ENCODE assay signal across 12 cellular contexts in the genomic region with DNA sequence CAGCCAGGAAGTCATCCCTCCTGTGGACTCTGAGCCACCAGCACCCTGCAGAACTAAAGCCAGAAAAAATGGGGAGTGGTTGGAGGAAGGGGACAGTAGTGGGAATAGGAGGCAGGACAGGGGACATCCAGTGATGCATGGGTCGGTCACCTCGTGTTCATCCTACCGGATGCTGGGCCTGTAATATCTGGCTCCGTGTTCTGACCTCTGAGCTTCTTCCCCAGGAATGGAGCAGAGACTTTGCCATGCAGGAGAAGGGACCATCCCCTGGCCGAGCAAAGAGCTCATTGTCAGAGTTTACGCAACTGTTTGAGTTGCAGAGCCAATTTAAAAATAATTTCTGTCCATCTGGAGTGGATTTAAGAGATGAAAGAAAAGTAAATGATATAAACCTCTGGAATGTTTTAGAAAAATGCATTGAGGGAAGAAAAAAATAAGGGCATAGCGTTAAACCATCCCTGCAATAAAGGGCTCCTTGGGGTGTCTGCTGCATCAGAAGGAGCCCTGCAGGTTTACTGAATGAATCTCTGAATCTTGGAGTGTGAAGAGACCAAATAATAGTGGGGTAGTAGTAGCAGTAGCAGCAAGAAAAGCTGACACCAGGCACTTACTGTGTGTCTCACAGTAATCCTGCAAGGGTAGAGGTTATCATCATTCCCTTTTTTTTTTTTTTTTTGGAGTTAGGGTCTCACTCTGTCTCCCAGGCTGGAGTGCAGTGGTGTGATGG.
DNase-seq lines count a peak whose midpoint lies in the region; ATAC-seq and TF ChIP-seq lines count a peak whose summit lies in the region.
"Had no signal": no experiment of that assay in that cellular context is flagged by ENCODE, and none has a peak within 500 bp of the region (broad histone marks: within the 10 kb centered on the region; RNA-seq: fewer than 3 reads in every experiment).

No MANE protein-coding gene starts in this region.

- H3K9me3 ChIP-seq in AG04450 (ENCODE audit: control insufficient read depth, insufficient read depth, low read length) (no peaks in the 10 kb centered on the region), GM23248 (ENCODE audit: low read depth) (no peaks in the 10 kb centered on the region), ascending aorta (no peaks in the 10 kb centered on the region)
- H3K9me3 ChIP-seq: SJCRH30 had no signal

- CTCF ChIA-PET in AG04450 (lab: Charles Lee) = interaction anchor here (0.6 kb wide), 1 partner anchor 133 kb away, joined by 3 read pairs; no protein-coding TSS in a partner anchor

- in situ Hi-C loops in GM23248 (cut with MboI) = no loop called here

- POLR2A ChIA-PET in AG04450 (lab: Yijun Ruan, JAX) = interaction anchor here (0.6 to 1.4 kb wide), 6 partner anchors 16 to 98 kb away, joined by 3 to 8 read pairs (median 4); no protein-coding TSS in a partner anchor

- H3K9me2 ChIP-seq in GM23248 (ENCODE audit: insufficient read depth) = no peaks in the 10 kb centered on the region

- H3K36me3 ChIP-seq in GM23248 (ENCODE audit: low read depth) = peaks cover 19% of the 10 kb centered on the region; the same call in 1 of the 2 replicates
- peaks cover 9 to 34% of the 10 kb centered on the region in 2 donors for H3K36me3 ChIP-seq in ascending aorta

- H3K27me3 ChIP-seq in AG04450 (ENCODE audit: control insufficient read depth, insufficient read depth, low read length) = no peaks in the 10 kb centered on the region
- no peaks in the 10 kb centered on the region for H3K27me3 ChIP-seq in GM23248 (replicated peaks; ENCODE audit: insufficient read depth)
- H3K27me3 ChIP-seq in ascending aorta = no peaks in the 10 kb centered on the region
- H3K27me3 ChIP-seq: SJCRH30 had no signal

- no peaks in the 10 kb centered on the region for H3K9me3 Mint-ChIP-seq in memory B cell
- H3K9me3 Mint-ChIP-seq: CD4-positive, alpha-beta T cell had no signal

- H2AFZ ChIP-seq in GM23248 = no peak overlapping the region

- H3K27me3 Mint-ChIP-seq in memory B cell = no peaks in the 10 kb centered on the region
- H3K27me3 Mint-ChIP-seq: CD4-positive, alpha-beta T cell had no signal

- H3K4me1 ChIP-seq in GM23248 (ENCODE audit: insufficient read depth) = peaks cover 62% of the 10 kb centered on the region
- H3K4me1 ChIP-seq in ascending aorta = peaks cover 16 to 27% of the 10 kb centered on the region in 2 donors

- peaks cover 37% of the 10 kb centered on the region for H3K36me3 Mint-ChIP-seq in memory B cell

- DNase-seq in AG04450 (ENCODE audit: low read depth, low spot score) (no peak), GM23248 (peak; percentile 89), ascending aorta (ENCODE audit: low spot score in 2 of 2) (peak in 1 of 2 donors; percentile 67), memory B cell (ENCODE audit: low spot score in 2 of 2) (no peak), NCI-H187 (lab: John Stamatoyannopoulos, UW) (no peak), Ammon's horn (ENCODE audit: low spot score) (no peak)
- DNase-seq: activated CD4-positive, CD25-positive, alpha-beta regulatory T cell treated with anti-CD3 and anti-CD28 coated beads, Interleukin-2, amount 50 U/mL, for 72 hours; CD4-positive, alpha-beta T cell; NCI-H526 treated with DMSO at 0.1 percent for 48 hours; SJCRH30 had no signal

- H3K27ac ChIP-seq in AG04450 (ENCODE audit: low read depth, low read length) (peak overlapping the region; percentile 80), GM23248 (peak overlapping the region; percentile 76), ascending aorta (peak overlapping the region; percentile 37 to 43)
- H3K27ac ChIP-seq: SJCRH30 had no signal

- H3F3A ChIP-seq in GM23248 (ENCODE audit: insufficient read depth) = peaks cover 63% of the 10 kb centered on the region

- WGBS in GM23248 (ENCODE audit: low coverage in 1 of 2, low lambda C conversion rate in 2 of 2, missing lambda C conversion rate in 2 of 2), 2 experiments = 3% methylated on average over 7 of the region's 7 CpGs

- H3K4me3 ChIP-seq in AG04450 (ENCODE audit: low read depth, low read length) (no peak overlapping the region), GM23248 (no peak overlapping the region), ascending aorta (no peak overlapping the region)
- H3K4me3 ChIP-seq: SJCRH30 had no signal

- peak overlapping the region; percentile 32 for H3K9ac ChIP-seq in GM23248

- H3K4me1 Mint-ChIP-seq in memory B cell = peaks cover 17% of the 10 kb centered on the region

- H4K20me1 ChIP-seq in GM23248 (ENCODE audit: insufficient read depth) = no peaks in the 10 kb centered on the region

- intact Hi-C loops in ascending aorta (cut with DNase I) = no loop called here

- H3K4me2 ChIP-seq in GM23248 (ENCODE audit: unreplicated experiment) = peak overlapping the region; percentile 10

- no peak for TF ChIP-seq CTCF in AG04450 (IDR thresholded peaks at IDR 0.05; ENCODE audit: low read depth, low read length)
- no peak for TF ChIP-seq CTCF in ascending aorta (IDR thresholded peaks at IDR 0.05)

- H3K4me3 Mint-ChIP-seq in memory B cell = no peak overlapping the region
- H3K4me3 Mint-ChIP-seq: CD4-positive, alpha-beta T cell had no signal

- ATAC-seq in memory B cell (ENCODE audit: low read depth) (no peak), HG02938 (IDR thresholded peaks at IDR 0.05; ENCODE audit: unreplicated experiment) (no peak), GM19395 (IDR thresholded peaks at IDR 0.05; ENCODE audit: unreplicated experiment) (no peak)

- H3K79me2 ChIP-seq in GM23248 (ENCODE audit: insufficient read depth) = peaks cover 11% of the 10 kb centered on the region; the same call in 1 of the 2 replicates

- H3K27ac Mint-ChIP-seq in memory B cell = peak overlapping the region; percentile 38
- H3K27ac Mint-ChIP-seq: CD4-positive, alpha-beta T cell had no signal
